Comparison of ENCODE assay signal across 13 cellular contexts in the genomic region with DNA sequence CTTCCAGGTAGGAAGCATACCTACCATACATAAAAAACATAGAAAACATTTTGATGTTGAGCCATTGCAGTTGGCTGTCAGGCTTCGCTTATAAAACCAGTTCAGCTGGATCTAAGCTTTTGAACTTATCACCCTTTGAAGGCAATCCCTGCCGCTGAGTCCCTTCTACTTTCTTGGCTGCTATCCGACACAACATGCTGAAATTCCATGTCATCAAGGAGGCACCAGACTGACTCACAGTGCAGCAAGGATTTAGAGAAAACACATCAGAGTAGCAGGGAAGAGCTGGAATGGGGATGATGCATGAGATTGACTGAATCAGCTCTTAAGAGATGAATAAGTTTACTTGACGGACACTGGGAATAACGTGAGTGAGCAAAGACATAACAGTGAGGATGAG.
A peak's percentile ranks its signal among the peaks of the same experiment; 100 is the strongest.
DNase-seq lines count a peak whose midpoint lies in the region; ATAC-seq and TF ChIP-seq lines count a peak whose summit lies in the region.
"Had no signal": no experiment of that assay in that cellular context is flagged by ENCODE, and none has a peak within 500 bp of the region (broad histone marks: within the 10 kb centered on the region; RNA-seq: fewer than 3 reads in every experiment).

No MANE protein-coding gene starts in this region.

- H3K9me3 Mint-ChIP-seq in type B pancreatic cell, result peaks cover 4% of the 10 kb centered on the region
- H3K9me3 Mint-ChIP-seq: effector memory CD8-positive, alpha-beta T cell had no signal

- peak overlapping the region; percentile 29 for H3K4me3 Mint-ChIP-seq in type B pancreatic cell
- H3K4me3 Mint-ChIP-seq: activated CD4-positive, alpha-beta T cell treated with anti-CD3 and anti-CD28 coated beads for 36 hours; effector memory CD8-positive, alpha-beta T cell had no signal

- H3K27ac Mint-ChIP-seq in type B pancreatic cell, result peak overlapping the region; percentile 3
- H3K27ac Mint-ChIP-seq: activated CD4-positive, alpha-beta T cell treated with anti-CD3 and anti-CD28 coated beads for 36 hours; effector memory CD8-positive, alpha-beta T cell had no signal

- peaks cover 16% of the 10 kb centered on the region for H3K4me1 Mint-ChIP-seq in type B pancreatic cell (ENCODE audit: unreplicated experiment)
- H3K4me1 Mint-ChIP-seq: activated CD4-positive, alpha-beta T cell treated with anti-CD3 and anti-CD28 coated beads for 36 hours had no signal

- in situ Hi-C loops in astrocyte of the cerebellum (cut with HindIII; ENCODE audit: low sequenced_read_pairs), result no loop called here

- DNase-seq in DMS 273 (lab: John Stamatoyannopoulos, UW; ENCODE audit: unreplicated experiment), result peak; percentile 3
- DNase-seq in DMS 273 treated with DMSO at 0.1 percent for 48 hours (lab: John Stamatoyannopoulos, UW), result no peak
- DNase-seq in astrocyte of the cerebellum (ENCODE audit: low read depth), result peak; percentile 64
- DNase-seq in iPS-NIHi7 (ENCODE audit: extremely low spot score), result peak; percentile 22
- DNase-seq in type B pancreatic cell (ENCODE audit: extremely low spot score, unreplicated experiment), result no peak
- DNase-seq in NCI-H774 (lab: John Stamatoyannopoulos, UW), result no peak
- DNase-seq: activated CD4-positive, alpha-beta T cell treated with anti-CD3 and anti-CD28 coated beads for 36 hours; activated naive CD4-positive, alpha-beta T cell; effector memory CD8-positive, alpha-beta T cell; GOT3 had no signal

- no peak for ATAC-seq in GM18858 (IDR thresholded peaks at IDR 0.05; ENCODE audit: unreplicated experiment)
- ATAC-seq in HG03342 (IDR thresholded peaks at IDR 0.05; ENCODE audit: unreplicated experiment), result no peak
- ATAC-seq: activated CD4-positive, alpha-beta T cell treated with anti-CD3 and anti-CD28 coated beads for 36 hours; effector memory CD8-positive, alpha-beta T cell had no signal

- no peak for TF ChIP-seq CTCF in astrocyte of the cerebellum (IDR thresholded peaks at IDR 0.05; ENCODE audit: low read depth, low read length, missing control alignments)
- TF ChIP-seq CTCF in type B pancreatic cell (conservative IDR thresholded peaks at IDR 0.05), result no peak

- H3K36me3 Mint-ChIP-seq in type B pancreatic cell, result no peaks in the 10 kb centered on the region

- H3K27me3 Mint-ChIP-seq in type B pancreatic cell, result no peaks in the 10 kb centered on the region

- no peak overlapping the region for H3K4me3 ChIP-seq in astrocyte of the cerebellum (ENCODE audit: low read depth, low read length)
- H3K4me3 ChIP-seq: SJSA1 had no signal

Comparison
In these comparisons a context has a peak if more than half of its experiments do, and no peak if none do; other contexts are left out.
1. DNase-seq: peak in DMS 273 (single experiment), astrocyte of the cerebellum (single experiment) and iPS-NIHi7 (single experiment); none in DMS 273 treated with DMSO at 0.1 percent for 48 hours (single experiment), type B pancreatic cell (single experiment) and NCI-H774 (single experiment).